In genomic region chr10:86775056-86775858, GRCh38 we compare ENCODE assay signal across 1 cellular context.
TF ChIP-seq lines count a peak whose summit lies in the region.

No MANE protein-coding gene starts in this region.

TF ChIP-seq in HepG2, 621 proteins besides CTCF, POLR2A, EP300 and RAD21 (continued from another document and continues in another):
- TF ChIP-seq ARID4A (CRISPR knock-in tag; IDR thresholded peaks at IDR 0.05; ENCODE audit: borderline replicate concordance) (peak; percentile 79; the same call in 1 of the 2 replicates), POLR2AphosphoS2 (IDR thresholded peaks at IDR 0.05; ENCODE audit: low read depth, low read length) (no peak), DNMT1 (CRISPR knock-in tag; IDR thresholded peaks at IDR 0.05) (no peak), KLF9 (CRISPR knock-in tag; IDR thresholded peaks at IDR 0.05; ENCODE audit: low read depth) (peak; percentile 59; the same call in 1 of the 2 replicates), ARHGAP35 (CRISPR knock-in tag; IDR thresholded peaks at IDR 0.05; ENCODE audit: borderline replicate concordance) (no peak), ZFX (CRISPR knock-in tag; IDR thresholded peaks at IDR 0.05; ENCODE audit: low read depth) (peak; percentile 43; the same call in 1 of the 2 replicates), SMC3 (IDR thresholded peaks at IDR 0.05; ENCODE audit: low read length) (no peak), TCF12 (IDR thresholded peaks at IDR 0.05) (no peak), TCF12 (CRISPR knock-in tag; IDR thresholded peaks at IDR 0.05) (peak; percentile 91; the same call in 1 of the 2 replicates), TCF7 (IDR thresholded peaks at IDR 0.05; ENCODE audit: low read depth) (peak; percentile 70), POGK (CRISPR knock-in tag; conservative IDR thresholded peaks at IDR 0.05) (0 out of 2 replicates have a peak, but pooled peaks have one; percentile 45), U2AF2 (IDR thresholded peaks at IDR 0.05; ENCODE audit: low read depth, low read length) (no peak), FOXK2 (IDR thresholded peaks at IDR 0.05) (peak; percentile 76), ZNF382 (CRISPR knock-in tag; IDR thresholded peaks at IDR 0.05; ENCODE audit: borderline replicate concordance) (no peak), MTA1 (CRISPR knock-in tag; IDR thresholded peaks at IDR 0.05; ENCODE audit: borderline replicate concordance) (no peak), ZNF142 (CRISPR knock-in tag; IDR thresholded peaks at IDR 0.05) (no peak), RBAK (CRISPR knock-in tag; IDR thresholded peaks at IDR 0.05) (peak; percentile 91), CREM (IDR thresholded peaks at IDR 0.05) (peak; percentile 86), CREM (CRISPR knock-in tag; IDR thresholded peaks at IDR 0.05) (no peak), SRSF9 (IDR thresholded peaks at IDR 0.05; ENCODE audit: borderline replicate concordance, insufficient read depth, low read depth, low read length, poor library complexity, severe bottlenecking) (no peak), ZEB1 (IDR thresholded peaks at IDR 0.05; ENCODE audit: insufficient replicate concordance, low read depth) (no peak), HBP1 (CRISPR knock-in tag; IDR thresholded peaks at IDR 0.05; ENCODE audit: low read depth) (peak; percentile 87), TBL1XR1 (IDR thresholded peaks at IDR 0.05; ENCODE audit: borderline replicate concordance, low read length, partially characterized antibody) (peak; percentile 55), RARG (CRISPR knock-in tag; IDR thresholded peaks at IDR 0.05; ENCODE audit: low read depth) (no peak), ZMAT3 (CRISPR knock-in tag; conservative IDR thresholded peaks at IDR 0.05) (no peak; the same call in 1 of the 2 replicates), ZNF557 (CRISPR knock-in tag; IDR thresholded peaks at IDR 0.05) (no peak), TAF1 (CRISPR knock-in tag; IDR thresholded peaks at IDR 0.05) (no peak), STAG1 (CRISPR knock-in tag; IDR thresholded peaks at IDR 0.05) (no peak)
- TF ChIP-seq, protein P1, sequence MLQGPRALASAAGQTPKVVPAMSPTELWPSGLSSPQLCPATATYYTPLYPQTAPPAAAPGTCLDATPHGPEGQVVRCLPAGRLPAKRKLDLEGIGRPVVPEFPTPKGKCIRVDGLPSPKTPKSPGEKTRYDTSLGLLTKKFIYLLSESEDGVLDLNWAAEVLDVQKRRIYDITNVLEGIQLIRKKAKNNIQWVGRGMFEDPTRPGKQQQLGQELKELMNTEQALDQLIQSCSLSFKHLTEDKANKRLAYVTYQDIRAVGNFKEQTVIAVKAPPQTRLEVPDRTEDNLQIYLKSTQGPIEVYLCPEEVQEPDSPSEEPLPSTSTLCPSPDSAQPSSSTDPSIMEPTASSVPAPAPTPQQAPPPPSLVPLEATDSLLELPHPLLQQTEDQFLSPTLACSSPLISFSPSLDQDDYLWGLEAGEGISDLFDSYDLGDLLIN (CRISPR knock-in tag; IDR thresholded peaks at IDR 0.05; ENCODE audit: borderline replicate concordance): no peak
- TF ChIP-seq, protein P2, sequence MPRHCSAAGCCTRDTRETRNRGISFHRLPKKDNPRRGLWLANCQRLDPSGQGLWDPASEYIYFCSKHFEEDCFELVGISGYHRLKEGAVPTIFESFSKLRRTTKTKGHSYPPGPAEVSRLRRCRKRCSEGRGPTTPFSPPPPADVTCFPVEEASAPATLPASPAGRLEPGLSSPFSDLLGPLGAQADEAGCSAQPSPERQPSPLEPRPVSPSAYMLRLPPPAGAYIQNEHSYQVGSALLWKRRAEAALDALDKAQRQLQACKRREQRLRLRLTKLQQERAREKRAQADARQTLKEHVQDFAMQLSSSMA (CRISPR knock-in tag; IDR thresholded peaks at IDR 0.05): no peak
- TF ChIP-seq, protein P3, sequence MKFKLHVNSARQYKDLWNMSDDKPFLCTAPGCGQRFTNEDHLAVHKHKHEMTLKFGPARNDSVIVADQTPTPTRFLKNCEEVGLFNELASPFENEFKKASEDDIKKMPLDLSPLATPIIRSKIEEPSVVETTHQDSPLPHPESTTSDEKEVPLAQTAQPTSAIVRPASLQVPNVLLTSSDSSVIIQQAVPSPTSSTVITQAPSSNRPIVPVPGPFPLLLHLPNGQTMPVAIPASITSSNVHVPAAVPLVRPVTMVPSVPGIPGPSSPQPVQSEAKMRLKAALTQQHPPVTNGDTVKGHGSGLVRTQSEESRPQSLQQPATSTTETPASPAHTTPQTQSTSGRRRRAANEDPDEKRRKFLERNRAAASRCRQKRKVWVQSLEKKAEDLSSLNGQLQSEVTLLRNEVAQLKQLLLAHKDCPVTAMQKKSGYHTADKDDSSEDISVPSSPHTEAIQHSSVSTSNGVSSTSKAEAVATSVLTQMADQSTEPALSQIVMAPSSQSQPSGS (CRISPR knock-in tag; IDR thresholded peaks at IDR 0.05): peak; percentile 75
- TF ChIP-seq, protein P4, sequence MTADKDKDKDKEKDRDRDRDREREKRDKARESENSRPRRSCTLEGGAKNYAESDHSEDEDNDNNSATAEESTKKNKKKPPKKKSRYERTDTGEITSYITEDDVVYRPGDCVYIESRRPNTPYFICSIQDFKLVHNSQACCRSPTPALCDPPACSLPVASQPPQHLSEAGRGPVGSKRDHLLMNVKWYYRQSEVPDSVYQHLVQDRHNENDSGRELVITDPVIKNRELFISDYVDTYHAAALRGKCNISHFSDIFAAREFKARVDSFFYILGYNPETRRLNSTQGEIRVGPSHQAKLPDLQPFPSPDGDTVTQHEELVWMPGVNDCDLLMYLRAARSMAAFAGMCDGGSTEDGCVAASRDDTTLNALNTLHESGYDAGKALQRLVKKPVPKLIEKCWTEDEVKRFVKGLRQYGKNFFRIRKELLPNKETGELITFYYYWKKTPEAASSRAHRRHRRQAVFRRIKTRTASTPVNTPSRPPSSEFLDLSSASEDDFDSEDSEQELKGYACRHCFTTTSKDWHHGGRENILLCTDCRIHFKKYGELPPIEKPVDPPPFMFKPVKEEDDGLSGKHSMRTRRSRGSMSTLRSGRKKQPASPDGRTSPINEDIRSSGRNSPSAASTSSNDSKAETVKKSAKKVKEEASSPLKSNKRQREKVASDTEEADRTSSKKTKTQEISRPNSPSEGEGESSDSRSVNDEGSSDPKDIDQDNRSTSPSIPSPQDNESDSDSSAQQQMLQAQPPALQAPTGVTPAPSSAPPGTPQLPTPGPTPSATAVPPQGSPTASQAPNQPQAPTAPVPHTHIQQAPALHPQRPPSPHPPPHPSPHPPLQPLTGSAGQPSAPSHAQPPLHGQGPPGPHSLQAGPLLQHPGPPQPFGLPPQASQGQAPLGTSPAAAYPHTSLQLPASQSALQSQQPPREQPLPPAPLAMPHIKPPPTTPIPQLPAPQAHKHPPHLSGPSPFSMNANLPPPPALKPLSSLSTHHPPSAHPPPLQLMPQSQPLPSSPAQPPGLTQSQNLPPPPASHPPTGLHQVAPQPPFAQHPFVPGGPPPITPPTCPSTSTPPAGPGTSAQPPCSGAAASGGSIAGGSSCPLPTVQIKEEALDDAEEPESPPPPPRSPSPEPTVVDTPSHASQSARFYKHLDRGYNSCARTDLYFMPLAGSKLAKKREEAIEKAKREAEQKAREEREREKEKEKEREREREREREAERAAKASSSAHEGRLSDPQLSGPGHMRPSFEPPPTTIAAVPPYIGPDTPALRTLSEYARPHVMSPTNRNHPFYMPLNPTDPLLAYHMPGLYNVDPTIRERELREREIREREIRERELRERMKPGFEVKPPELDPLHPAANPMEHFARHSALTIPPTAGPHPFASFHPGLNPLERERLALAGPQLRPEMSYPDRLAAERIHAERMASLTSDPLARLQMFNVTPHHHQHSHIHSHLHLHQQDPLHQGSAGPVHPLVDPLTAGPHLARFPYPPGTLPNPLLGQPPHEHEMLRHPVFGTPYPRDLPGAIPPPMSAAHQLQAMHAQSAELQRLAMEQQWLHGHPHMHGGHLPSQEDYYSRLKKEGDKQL (CRISPR knock-in tag; IDR thresholded peaks at IDR 0.05; ENCODE audit: low read depth): peak; percentile 95
- TF ChIP-seq, protein P5, sequence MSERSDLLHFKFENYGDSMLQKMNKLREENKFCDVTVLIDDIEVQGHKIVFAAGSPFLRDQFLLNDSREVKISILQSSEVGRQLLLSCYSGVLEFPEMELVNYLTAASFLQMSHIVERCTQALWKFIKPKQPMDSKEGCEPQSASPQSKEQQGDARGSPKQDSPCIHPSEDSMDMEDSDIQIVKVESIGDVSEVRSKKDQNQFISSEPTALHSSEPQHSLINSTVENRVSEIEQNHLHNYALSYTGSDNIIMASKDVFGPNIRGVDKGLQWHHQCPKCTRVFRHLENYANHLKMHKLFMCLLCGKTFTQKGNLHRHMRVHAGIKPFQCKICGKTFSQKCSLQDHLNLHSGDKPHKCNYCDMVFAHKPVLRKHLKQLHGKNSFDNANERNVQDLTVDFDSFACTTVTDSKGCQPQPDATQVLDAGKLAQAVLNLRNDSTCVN (CRISPR knock-in tag; IDR thresholded peaks at IDR 0.05; ENCODE audit: borderline replicate concordance): no peak
